Comparison of ENCODE assay signal across 17 cellular contexts in the genomic region with DNA sequence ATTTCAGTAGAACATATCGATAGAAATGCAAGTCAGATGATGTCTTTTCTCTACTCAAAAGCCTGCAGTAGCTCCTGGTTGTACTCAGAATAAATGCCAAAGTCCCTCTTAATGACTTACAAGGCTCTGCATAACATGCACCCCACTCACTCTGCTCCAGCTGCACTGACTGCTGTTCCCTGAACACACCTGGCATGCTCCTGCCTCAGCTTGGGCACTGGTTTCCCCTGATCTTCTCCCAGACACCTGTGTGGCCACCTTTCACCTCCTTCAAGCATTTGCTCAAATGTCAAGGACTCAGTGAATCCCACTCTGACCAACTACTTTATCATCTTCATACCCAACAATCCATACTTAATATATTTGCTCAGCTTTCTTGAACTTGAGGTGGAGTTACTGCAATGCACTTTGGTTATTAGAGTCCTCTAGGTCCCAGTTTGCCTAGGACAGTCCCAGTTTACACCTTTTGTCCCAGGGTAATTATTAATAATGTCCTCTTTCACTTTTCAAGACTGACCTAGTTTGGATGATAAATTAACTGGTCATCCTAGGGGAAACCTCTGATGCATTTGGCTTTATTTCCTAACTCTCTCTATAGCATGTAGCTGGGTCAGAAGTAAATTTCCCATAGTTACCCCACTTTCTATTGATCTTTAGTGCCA. TPM values are rescaled to one million over a fixed set of nuclear protein-coding genes. Genes with fewer than 3 reads are reported as not detected.
A peak's percentile ranks its signal among the peaks of the same experiment; 100 is the strongest.
DNase-seq lines count a peak whose midpoint lies in the region; ATAC-seq and TF ChIP-seq lines count a peak whose summit lies in the region.
"Had no signal": no experiment of that assay in that cellular context is flagged by ENCODE, and none has a peak within 500 bp of the region (broad histone marks: within the 10 kb centered on the region; RNA-seq: fewer than 3 reads in every experiment).

No MANE protein-coding gene starts in this region.

- H3K27me3 Mint-ChIP-seq in GM23338 (ENCODE audit: insufficient read depth, low read depth, poor library complexity), result peaks cover 2% of the 10 kb centered on the region
- H3K27me3 Mint-ChIP-seq: CD4-positive, alpha-beta memory T cell had no signal

- no peaks in the 10 kb centered on the region for H3K9me2 ChIP-seq in GM23338 (ENCODE audit: insufficient read depth)

- no peaks in the 10 kb centered on the region for H3K79me1 ChIP-seq in trophoblast cell (ENCODE audit: low read length)

- no peaks in the 10 kb centered on the region for H4K20me1 ChIP-seq in GM23338 (replicated peaks; ENCODE audit: insufficient read depth)

- no peak overlapping the region for H3K14ac ChIP-seq in trophoblast cell (ENCODE audit: low read length)

- no peaks in the 10 kb centered on the region for H3K36me3 Mint-ChIP-seq in GM23338 (ENCODE audit: low read depth)
- H3K36me3 Mint-ChIP-seq: CD4-positive, alpha-beta memory T cell had no signal

- peaks cover 2% of the 10 kb centered on the region for H3K9me3 ChIP-seq in trophoblast cell (ENCODE audit: insufficient read depth, low read depth, low read length)
- H3K9me3 ChIP-seq: Caco-2, HAP-1 had no signal

- no peak overlapping the region for H3K4ac ChIP-seq in trophoblast cell (ENCODE audit: low read depth, low read length)

- H3K4me3 ChIP-seq in GM23338 (no peak overlapping the region), trophoblast cell (ENCODE audit: low read depth, low read length) (no peak overlapping the region)
- H3K4me3 ChIP-seq: GM12878, HAP-1 had no signal

- H3K79me2 ChIP-seq in GM23338 (replicated peaks; ENCODE audit: insufficient read depth) (no peaks in the 10 kb centered on the region), trophoblast cell (ENCODE audit: control insufficient read depth, insufficient read depth, low read length, poor library complexity) (no peaks in the 10 kb centered on the region)

- no peak overlapping the region for H2BK120ac ChIP-seq in trophoblast cell (ENCODE audit: insufficient read depth, low read length, poor library complexity)

- no peak overlapping the region for H4K91ac ChIP-seq in trophoblast cell (ENCODE audit: low read depth, low read length)

- H3K4me2 ChIP-seq in GM23338 (no peak overlapping the region), trophoblast cell (ENCODE audit: low read length) (no peak overlapping the region)

- ATAC-seq in GM23338 (no peak), HG03571 (IDR thresholded peaks at IDR 0.05; ENCODE audit: unreplicated experiment) (no peak)
- ATAC-seq: GM12878 had no signal

- no peak overlapping the region for H2AFZ ChIP-seq in GM23338
- no peak overlapping the region for H2AFZ ChIP-seq in trophoblast cell (ENCODE audit: insufficient read depth, low read length, poor library complexity)

- peaks cover 8% of the 10 kb centered on the region for H3K4me1 Mint-ChIP-seq in GM23338

- H3K27me3 ChIP-seq in GM23338 (ENCODE audit: insufficient read depth) (no peaks in the 10 kb centered on the region), trophoblast cell (ENCODE audit: insufficient read depth, low read length) (no peaks in the 10 kb centered on the region)

- H3K4me1 ChIP-seq in GM23338 (ENCODE audit: insufficient read depth) (no peaks in the 10 kb centered on the region), trophoblast cell (ENCODE audit: control insufficient read depth in 1 of 2, insufficient read depth in 2 of 2, low read length in 2 of 2) (no peaks in the 10 kb centered on the region)
- H3K4me1 ChIP-seq: Caco-2, HAP-1 had no signal

- H3K9me3 Mint-ChIP-seq in GM23338, result no peaks in the 10 kb centered on the region
- H3K9me3 Mint-ChIP-seq: CD4-positive, alpha-beta memory T cell; HFFc6 had no signal

- H3K9ac ChIP-seq in trophoblast cell (ENCODE audit: low read length), result peak overlapping the region; percentile 69

- no peak overlapping the region for H4K8ac ChIP-seq in trophoblast cell (ENCODE audit: low read depth, low read length)

- H4K12ac ChIP-seq in trophoblast cell (ENCODE audit: low read depth, low read length), result no peak overlapping the region

- no peaks in the 10 kb centered on the region for H3K36me3 ChIP-seq in GM23338 (ENCODE audit: insufficient read depth)
- no peaks in the 10 kb centered on the region for H3K36me3 ChIP-seq in trophoblast cell (ENCODE audit: control insufficient read depth in 1 of 2, insufficient read depth in 2 of 2, low read length in 2 of 2)
- H3K36me3 ChIP-seq: HAP-1 had no signal

- H2BK12ac ChIP-seq in trophoblast cell (ENCODE audit: low read length), result no peak overlapping the region

- no peak overlapping the region for H2AK5ac ChIP-seq in trophoblast cell (ENCODE audit: low read length)

- TF ChIP-seq CTCF in GM23338 (conservative IDR thresholded peaks at IDR 0.05; ENCODE audit: low read depth in 2 of 2), result no peak

- no CpG with 5 or more reads among the region's 1 CpG for WGBS in trophoblast cell (ENCODE audit: extremely low coverage, insufficient coverage, insufficient read length)

- H3K27ac ChIP-seq in GM23338 (ENCODE audit: low read depth) (no peak overlapping the region), trophoblast cell (ENCODE audit: low read depth, low read length) (no peak overlapping the region)

- no peak overlapping the region for H3K18ac ChIP-seq in trophoblast cell (ENCODE audit: low read length)

- DNase-seq in GM23338 (ENCODE audit: low spot score) (no peak), kidney tubule cell (ENCODE audit: low spot score) (peak; percentile 11), trophoblast cell (no peak), DMS53 (lab: John Stamatoyannopoulos, UW) (no peak), ureter (ENCODE audit: low spot score) (no peak)
- DNase-seq: C1 segment of cervical spinal cord; Caco-2; CD4-positive, alpha-beta memory T cell; DMS153; DMS79; EL; GDM1; GOT3; HFFc6 had no signal

- H2BK5ac ChIP-seq in trophoblast cell (ENCODE audit: low read depth, low read length, poor library complexity), result no peak overlapping the region

- H3K4me3 Mint-ChIP-seq in GM23338, result no peak overlapping the region
- H3K4me3 Mint-ChIP-seq: CD4-positive, alpha-beta memory T cell; HFFc6 had no signal

- no peak overlapping the region for H3K23ac ChIP-seq in trophoblast cell (ENCODE audit: low read length)

- H3K27ac Mint-ChIP-seq in GM23338, result 0 out of 2 replicates have a peak overlapping the region, but pooled peaks have one; percentile 24
- H3K27ac Mint-ChIP-seq: CD4-positive, alpha-beta memory T cell; HFFc6 had no signal

- no peaks in the 10 kb centered on the region for H3F3A ChIP-seq in GM23338 (replicated peaks; ENCODE audit: low read depth)

TF ChIP-seq in GM23338, 12 proteins besides CTCF, POLR2A, EP300 and RAD21:
- TF ChIP-seq STAT1 (IDR thresholded peaks at IDR 0.05; ENCODE audit: unreplicated experiment) (no peak), NANOG (IDR thresholded peaks at IDR 0.05; ENCODE audit: borderline replicate concordance) (no peak)
TF ChIP-seq in GM23338: peak in this region for 0.

RNA-seq across cellular contexts. Expression of a gene that starts 44.2 kb away (rescaled TPM):
- 123 and 126 TPM in 2 replicates for total RNA-seq in GM23338 (2014; rRNA removed; shearing (Covaris generic))
- 83.8 and 91.1 TPM in 2 replicates for polyA plus RNA-seq in GM23338 (2016; fragmentation: Nextera tagmentation; extraction: Ambion mirVana)
- 35.9 and 37.6 TPM in 2 replicates for polyA plus RNA-seq in trophoblast cell (2013)
- total RNA-seq in ureter, result 21.3 TPM
